In the genomic region with DNA sequence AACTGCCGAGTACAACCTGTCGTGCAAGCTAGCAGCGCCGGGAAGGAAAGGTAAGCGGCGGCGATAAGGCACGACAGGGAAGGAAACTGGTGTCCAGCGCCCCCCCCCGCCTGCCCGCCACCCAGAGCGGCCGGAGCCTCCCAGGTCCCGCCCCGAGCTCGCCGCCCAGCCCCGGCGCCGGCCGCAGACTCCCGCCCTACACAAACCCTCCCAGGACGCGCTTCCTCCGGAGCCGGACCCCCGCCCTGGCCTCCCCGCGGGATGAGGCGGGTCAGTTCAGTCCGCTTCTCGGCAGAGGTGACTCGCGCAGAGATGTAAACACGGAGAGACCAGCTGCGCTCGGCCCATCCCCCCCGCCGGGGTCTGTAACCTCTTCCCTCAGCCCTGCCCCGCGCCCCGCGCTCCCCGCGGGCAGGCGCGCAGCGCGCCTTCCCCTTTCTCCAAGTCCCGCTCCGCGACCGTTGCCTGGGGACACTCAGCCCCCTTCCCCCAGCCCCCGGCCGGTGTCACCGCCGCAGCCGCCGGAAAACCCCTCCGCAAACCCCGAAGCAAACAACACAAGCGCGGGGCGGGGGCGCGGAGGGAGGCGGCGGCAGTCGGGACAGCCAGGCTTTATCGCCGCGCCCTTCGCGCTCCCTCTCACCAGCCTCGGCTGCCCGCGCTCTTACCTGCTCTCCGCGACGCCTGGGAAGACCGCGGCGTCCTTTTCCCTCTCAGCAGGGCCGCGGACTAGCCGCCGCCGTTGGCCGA, we compare ENCODE assay signal across 7 cellular contexts. TPM values are rescaled to one million over a fixed set of nuclear protein-coding genes. Genes with fewer than 3 reads are reported as not detected.
DNase-seq lines count a peak whose midpoint lies in the region; ATAC-seq and TF ChIP-seq lines count a peak whose summit lies in the region.

No MANE protein-coding gene starts in this region.

- H3K27me3 ChIP-seq in kidney epithelial cell (ENCODE audit: control insufficient read depth, insufficient read depth, low read length): no peaks in the 10 kb centered on the region

- peak; percentile 47 for DNase-seq in NCI-H2171 treated with DMSO at 0.1 percent for 48 hours (lab: John Stamatoyannopoulos, UW)
- DNase-seq in cerebellum (ENCODE audit: low spot score): peak; percentile 74
- no peak for DNase-seq in kidney epithelial cell (ENCODE audit: low read depth)
- DNase-seq in stimulated activated CD4-positive, alpha-beta T cell treated with anti-CD3 and anti-CD28 coated beads, Interleukin-15, amount 100 ng/mL, for 24 hours: peak; percentile 71

- ATAC-seq in GM18517 (IDR thresholded peaks at IDR 0.05; ENCODE audit: unreplicated experiment) (peak; percentile 13), HG02970 (IDR thresholded peaks at IDR 0.05; ENCODE audit: low FRiP score, unreplicated experiment) (peak; percentile 12)
- ATAC-seq in activated CD4-positive, CD25-positive, alpha-beta regulatory T cell treated with anti-CD3 and anti-CD28 coated beads, Interleukin-2, amount 50 U/mL, for 24 hours: peak; percentile 17

- no peaks in the 10 kb centered on the region for H3K36me3 ChIP-seq in kidney epithelial cell (ENCODE audit: control insufficient read depth, insufficient read depth, low read length)

- no peak for TF ChIP-seq CTCF in kidney epithelial cell (IDR thresholded peaks at IDR 0.05; ENCODE audit: insufficient read depth, low read length, poor library complexity, severe bottlenecking)

- H3K4me3 ChIP-seq in kidney epithelial cell (ENCODE audit: low read depth, low read length): peak overlapping the region; percentile 73

RNA-seq across cellular contexts. Expression of gene ELF2, which starts 0.5 kb away (rescaled TPM):
- total RNA-seq in cerebellum: 87.7 TPM
- 14.3 and 19.8 TPM in 2 replicates for total RNA-seq in kidney epithelial cell
